7 cellular contexts compared by ENCODE assay signal in the genomic region with DNA sequence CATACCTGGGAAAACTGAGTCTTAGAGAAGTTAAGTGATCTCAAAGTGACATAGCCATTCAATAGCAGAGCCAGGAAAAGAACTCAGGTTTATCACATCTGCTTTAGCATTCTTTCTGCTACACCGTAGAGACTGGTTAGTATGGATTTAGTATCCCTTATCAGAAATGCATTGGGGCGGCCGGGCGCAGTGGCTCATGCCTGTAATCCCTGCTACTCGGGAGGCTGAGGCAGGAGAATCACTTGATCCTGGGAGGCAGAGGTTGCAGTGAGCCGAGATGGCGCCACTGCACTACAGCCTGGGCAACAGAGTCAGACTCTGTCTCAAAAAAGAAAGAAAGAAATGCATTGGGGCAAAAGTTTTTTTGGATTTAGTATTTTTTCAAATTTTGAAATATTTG. TPM values are rescaled to one million over a fixed set of nuclear protein-coding genes. Genes with fewer than 3 reads are reported as not detected.
A peak's percentile ranks its signal among the peaks of the same experiment; 100 is the strongest.
DNase-seq lines count a peak whose midpoint lies in the region; ATAC-seq, FAIRE-seq and TF ChIP-seq lines count a peak whose summit lies in the region.
"Not testable (repeated sequence)": the region's sequence is repeated elsewhere in the genome, so short reads cannot be mapped to it uniquely, and the experiment has no call there.
"Had no signal": no experiment of that assay in that cellular context is flagged by ENCODE, and none has a peak within 500 bp of the region (broad histone marks: within the 10 kb centered on the region; RNA-seq: fewer than 3 reads in every experiment).

No MANE protein-coding gene starts in this region.

- intact Hi-C loops in K562 (cut with micrococcal nuclease) = not testable (repeated sequence)

- not testable (repeated sequence) for H3K9me3 Mint-ChIP-seq in CD8-positive, alpha-beta memory T cell; activated CD4-positive, alpha-beta T cell treated with anti-CD3 and anti-CD28 coated beads, Interleukin-2, amount 10 ng/mL, durations not matched to agents 7 days and 5 days

- peak overlapping the region; percentile 58 to 100 (median 97) for H3K4me3 Mint-ChIP-seq in CD8-positive, alpha-beta memory T cell
- H3K4me3 Mint-ChIP-seq in activated CD4-positive, alpha-beta T cell treated with anti-CD3 and anti-CD28 coated beads, Interleukin-2, amount 10 ng/mL, durations not matched to agents 7 days and 5 days = peak overlapping the region; percentile 97

- H3K9me2 ChIP-seq in Loucy (replicated peaks; ENCODE audit: low read depth, low read length) = not testable (repeated sequence)

- H3K36me3 ChIP-seq in CD8-positive, alpha-beta memory T cell (ENCODE audit: insufficient read depth, low read length) = peaks cover 14% of the 10 kb centered on the region
- H3K36me3 ChIP-seq in Loucy (ENCODE audit: insufficient read depth, low read length) = not testable (repeated sequence)
- peaks cover 51% of the 10 kb centered on the region for H3K36me3 ChIP-seq in K562 (ENCODE audit: control insufficient read depth, insufficient read depth, low read length)
- peaks cover 43% of the 10 kb centered on the region for H3K36me3 ChIP-seq in mesodermal cell (ENCODE audit: control insufficient read depth, insufficient read depth, low read length)
- peaks cover 30% of the 10 kb centered on the region for H3K36me3 ChIP-seq in skeletal muscle satellite cell (ENCODE audit: insufficient read depth, low read length)

- not testable (repeated sequence) for H3K27me3 Mint-ChIP-seq in CD8-positive, alpha-beta memory T cell; activated CD4-positive, alpha-beta T cell treated with anti-CD3 and anti-CD28 coated beads, Interleukin-2, amount 10 ng/mL, durations not matched to agents 7 days and 5 days

- TF ChIP-seq CTCF in Loucy (conservative IDR thresholded peaks at IDR 0.05; ENCODE audit: low read length); K562 (IDR thresholded peaks at IDR 0.05 in 2 of 3, conservative IDR thresholded peaks at IDR 0.05 in 1 of 3; ENCODE audit: insufficient read depth in 2 of 3, low read depth in 1 of 3, low read length in 3 of 3): not testable (repeated sequence)

- in situ Hi-C loops in K562 (cut with MboI) = not testable (repeated sequence)

- TF ChIP-seq EP300 in K562 (IDR thresholded peaks at IDR 0.05; ENCODE audit: low read length) = not testable (repeated sequence)

- H3K9me1 ChIP-seq in K562 (ENCODE audit: control insufficient read depth, insufficient read depth, low read length) = not testable (repeated sequence)

- H3K36me3 Mint-ChIP-seq in CD8-positive, alpha-beta memory T cell = peaks cover 3 to 60% (median 14%) of the 10 kb centered on the region in 3 donors
- H3K36me3 Mint-ChIP-seq in activated CD4-positive, alpha-beta T cell treated with anti-CD3 and anti-CD28 coated beads, Interleukin-2, amount 10 ng/mL, durations not matched to agents 7 days and 5 days (ENCODE audit: low read depth) = peaks cover 31% of the 10 kb centered on the region

- not testable (repeated sequence) for H3K27me3 ChIP-seq in CD8-positive, alpha-beta memory T cell (ENCODE audit: insufficient read depth, low read length, poor library complexity, severe bottlenecking); Loucy (ENCODE audit: insufficient read depth, low read length, poor library complexity, severe bottlenecking); K562 (ENCODE audit: control insufficient read depth in 2 of 2, insufficient read depth in 2 of 2, low read length in 2 of 2); skeletal muscle satellite cell (ENCODE audit: control insufficient read depth, insufficient read depth, low read length)

- peaks cover 45 to 71% (median 61%) of the 10 kb centered on the region in 3 donors for H3K4me1 Mint-ChIP-seq in CD8-positive, alpha-beta memory T cell
- peaks cover 50% of the 10 kb centered on the region for H3K4me1 Mint-ChIP-seq in activated CD4-positive, alpha-beta T cell treated with anti-CD3 and anti-CD28 coated beads, Interleukin-2, amount 10 ng/mL, durations not matched to agents 7 days and 5 days

- not testable (repeated sequence) for H3K9me3 ChIP-seq in CD8-positive, alpha-beta memory T cell (ENCODE audit: low read length); Loucy (ENCODE audit: insufficient read depth, low read depth, low read length); K562 (replicated peaks; ENCODE audit: control insufficient read depth, insufficient read depth, low read depth, low read length); mesodermal cell (ENCODE audit: control insufficient read depth, low read length); skeletal muscle satellite cell (replicated peaks; ENCODE audit: low read length)

- not testable (repeated sequence) for H3K4me3 ChIP-seq in CD8-positive, alpha-beta memory T cell (ENCODE audit: low read length); skeletal muscle satellite cell (ENCODE audit: low read length)
- H3K4me3 ChIP-seq in Loucy (ENCODE audit: low read length, poor library complexity, severe bottlenecking) = peak overlapping the region; percentile 99
- peak overlapping the region; percentile 97 for H3K4me3 ChIP-seq in K562
- H3K4me3 ChIP-seq in mesodermal cell (ENCODE audit: extremely low read depth, insufficient read depth, low read length, poor library complexity, severe bottlenecking) = peak overlapping the region; percentile 100

- H4K20me1 ChIP-seq in Loucy (ENCODE audit: insufficient read depth, low read length, poor library complexity, severe bottlenecking) (peaks cover 20% of the 10 kb centered on the region), K562 (replicated peaks; ENCODE audit: control insufficient read depth, insufficient read depth, low read length) (peaks cover 10% of the 10 kb centered on the region; the same call in 1 of the 2 replicates)

- not testable (repeated sequence) for TF ChIP-seq POLR2A in K562 (conservative IDR thresholded peaks at IDR 0.05)

- H3K4me2 ChIP-seq in Loucy (ENCODE audit: low read depth, low read length, poor library complexity, severe bottlenecking) (peak overlapping the region; percentile 87), K562 (ENCODE audit: insufficient read depth, low read length) (peak overlapping the region; percentile 91), skeletal muscle satellite cell (ENCODE audit: low read length) (peak overlapping the region; percentile 99)

- TF ChIP-seq RAD21 in K562 (CRISPR knock-in tag; conservative IDR thresholded peaks at IDR 0.05 in 1 of 2, IDR thresholded peaks at IDR 0.05 in 1 of 2) = not testable (repeated sequence)

- H3F3A ChIP-seq in Loucy (ENCODE audit: low read depth) = not testable (repeated sequence)

- peak overlapping the region in 7 of 8 donors; percentile 71 to 100 (median 100) for H3K27ac Mint-ChIP-seq in CD8-positive, alpha-beta memory T cell
- not testable (repeated sequence) for H3K27ac Mint-ChIP-seq in activated CD4-positive, alpha-beta T cell treated with anti-CD3 and anti-CD28 coated beads, Interleukin-2, amount 10 ng/mL, durations not matched to agents 7 days and 5 days

- H3K79me2 ChIP-seq in Loucy (ENCODE audit: insufficient read depth, low read length) (peaks cover 56% of the 10 kb centered on the region), K562 (ENCODE audit: control insufficient read depth, insufficient read depth, low read length) (peaks cover 69% of the 10 kb centered on the region)

- WGBS in K562 (ENCODE audit: insufficient coverage, low coverage, missing lambda C conversion rate) = 74% methylated on average over 7 of the region's 7 CpGs
- WGBS in mesodermal cell (ENCODE audit: insufficient coverage in 2 of 2), 2 experiments = 90 to 92% methylated on average over 6 to 7 of the region's 7 CpGs

- H3K4me1 ChIP-seq in CD8-positive, alpha-beta memory T cell (ENCODE audit: insufficient read depth, low read length) = peaks cover 24% of the 10 kb centered on the region
- H3K4me1 ChIP-seq in Loucy (ENCODE audit: insufficient read depth, low read length, poor library complexity, severe bottlenecking) (peaks cover 33% of the 10 kb centered on the region), K562 (replicated peaks in 1 of 2; ENCODE audit: control insufficient read depth in 2 of 2, insufficient read depth in 2 of 2, low read length in 2 of 2) (peaks cover 19 to 21% of the 10 kb centered on the region in 2 experiments; a peak in 4 of 5 replicates), skeletal muscle satellite cell (ENCODE audit: control insufficient read depth, insufficient read depth, low read length) (peaks cover 15% of the 10 kb centered on the region)
- not testable (repeated sequence) for H3K4me1 ChIP-seq in mesodermal cell (ENCODE audit: control insufficient read depth, insufficient read depth, low read length, poor library complexity, severe bottlenecking)

- not testable (repeated sequence) for BruUV-seq in K562 (replicated peaks; lab: Mats Ljungman, UMichigan)

- not testable (repeated sequence) for H3K27ac ChIP-seq in CD8-positive, alpha-beta memory T cell (ENCODE audit: low read depth, low read length); mesodermal cell (ENCODE audit: low read depth, low read length, severe bottlenecking)
- H3K27ac ChIP-seq in K562 (ENCODE audit: extremely low read depth, low read depth, low read length) = peak overlapping the region; percentile 99; the same call in 1 of the 3 replicates

- POLR2A ChIA-PET in CD8-positive, alpha-beta memory T cell (lab: Charles Lee) = interaction anchor here (1.7 to 2.0 kb wide), 2 partner anchors 30 to 168 kb away, joined by 7 to 9 read pairs; no protein-coding TSS in a partner anchor
- POLR2A ChIA-PET in activated CD4-positive, alpha-beta T cell treated with anti-CD3 and anti-CD28 coated beads, Interleukin-2, amount 10 ng/mL, durations not matched to agents 7 days and 5 days (lab: Charles Lee) = not testable (repeated sequence)
- POLR2A ChIA-PET in K562 (lab: Yijun Ruan, JAX) = interaction anchor here (0.8 to 1.9 kb wide), 3 partner anchors 8 to 20 kb away, joined by 4 to 6 read pairs (median 5); no protein-coding TSS in a partner anchor

- ATAC-seq in K562 = not testable (repeated sequence)

- not testable (repeated sequence) for DNase-seq in CD8-positive, alpha-beta memory T cell; activated CD4-positive, alpha-beta T cell treated with anti-CD3 and anti-CD28 coated beads, Interleukin-2, amount 10 ng/mL, durations not matched to agents 7 days and 5 days; K562 (ENCODE audit: extremely low read depth in 1 of 4, low spot score in 3 of 4)

- FAIRE-seq in K562 (lab: Jason Lieb, UNC) = not testable (repeated sequence)

- H3K9ac ChIP-seq in Loucy (ENCODE audit: low read depth, low read length, poor library complexity, severe bottlenecking) (peak overlapping the region; percentile 93), K562 (ENCODE audit: insufficient read depth in 1 of 2, low read depth in 2 of 2, low read length in 2 of 2) (peak overlapping the region in 1 of 2 experiments; percentile 94; a peak in 2 of 4 replicates), skeletal muscle satellite cell (ENCODE audit: low read depth, low read length) (peak overlapping the region; percentile 96)

- CTCF ChIA-PET in CD8-positive, alpha-beta memory T cell (lab: Charles Lee) = interaction anchor here (1.8 to 3.5 kb wide), 5 partner anchors 12 to 212 kb away, joined by 4 to 20 read pairs (median 11); a partner anchor contains a TSS
- CTCF ChIA-PET in activated CD4-positive, alpha-beta T cell treated with anti-CD3 and anti-CD28 coated beads, Interleukin-2, amount 10 ng/mL, durations not matched to agents 7 days and 5 days (lab: Charles Lee) = interaction anchor here (0.6 to 2.2 kb wide), 5 partner anchors 13 to 338 kb away, joined by 3 to 14 read pairs (median 4); a partner anchor contains a TSS
- CTCF ChIA-PET in K562 (lab: Yijun Ruan, JAX; ENCODE audit: low intra/inter-chr PET ratio) = not testable (repeated sequence)

- H2AFZ ChIP-seq in Loucy (ENCODE audit: low read length); K562 (ENCODE audit: low read depth, low read length): not testable (repeated sequence)

RNA-seq across cellular contexts. Expression of a gene that starts 1.6 kb away (rescaled TPM):
- 100 to 1,000 TPM; 235 to 237 TPM for total RNA-seq in CD8-positive, alpha-beta memory T cell
- polyA plus RNA-seq in CD8-positive, alpha-beta memory T cell = 218 TPM
- 100 to 1,000 TPM; 125 to 153 TPM for total RNA-seq in activated CD4-positive, alpha-beta T cell treated with anti-CD3 and anti-CD28 coated beads, Interleukin-2, amount 10 ng/mL, durations not matched to agents 7 days and 5 days
- total RNA-seq in K562 (2011; cell fraction: chromatin; rRNA removed; ENCODE audit: low replicate concordance) = 209 and 273 TPM in 2 replicates
- 153 and 159 TPM in 2 replicates for total RNA-seq in K562 (2011; cell fraction: nucleolus; rRNA removed)
- total RNA-seq in K562 (2011; cell fraction: nucleoplasm; rRNA removed) = 172 and 176 TPM in 2 replicates
- total RNA-seq in K562 (2014; rRNA removed) (279 and 309 TPM in 2 replicates), K562 (2014; rRNA removed; fragmentation: Illumina TruSeq; extraction: Trizol) (199 and 209 TPM in 2 replicates), K562 (2015; rRNA removed; fragmentation: Illumina TruSeq; extraction: Trizol) (176 and 185 TPM in 2 replicates), K562 (2021) (236 and 254 TPM in 2 replicates)
- polyA plus RNA-seq in K562 (2011; rRNA removed) (225 and 267 TPM in 2 replicates), K562 (2014; fragmentation: Illumina TruSeq; extraction: Trizol) (225 and 237 TPM in 2 replicates), K562 (2014; fragmentation: Nextera tagmentation; extraction: Ambion mirVana) (100 to 1,000 TPM; 370 to 383 TPM), K562 (2014; rRNA removed) (292 and 304 TPM in 2 replicates)
- 208 and 225 TPM in 2 replicates for polyA plus RNA-seq in K562 (2011; cell fraction: cytosol; rRNA removed)
- polyA plus RNA-seq in K562 (2011; cell fraction: nucleus; rRNA removed) = 238 and 252 TPM in 2 replicates
- polyA plus RNA-seq in K562 (2012) = 146 and 216 TPM in 2 replicates
- polyA minus RNA-seq in K562 (2011; rRNA and poly(A)+ RNA removed) = 144 and 174 TPM in 2 replicates
- polyA minus RNA-seq in K562 (2011; cell fraction: cytosol; rRNA and poly(A)+ RNA removed) = 61.1 and 89.0 TPM in 2 replicates
- polyA minus RNA-seq in K562 (2011; cell fraction: nucleus; rRNA and poly(A)+ RNA removed) = 54.5 and 75.3 TPM in 2 replicates
- 169 TPM for polyA plus RNA-seq in mesodermal cell (2013, experiment 1 of 2)
- polyA plus RNA-seq in mesodermal cell (2013, experiment 2 of 2) = 153 TPM
- 121 and 135 TPM in 2 replicates for total RNA-seq in skeletal muscle satellite cell (2012; rRNA removed)

RNA-seq across cellular contexts. Expression of a gene that starts 2.2 kb away (rescaled TPM):
- total RNA-seq in CD8-positive, alpha-beta memory T cell = 10 to 100 TPM; 13.6 to 14.8 TPM
- polyA plus RNA-seq in CD8-positive, alpha-beta memory T cell = 12.2 TPM
- total RNA-seq in activated CD4-positive, alpha-beta T cell treated with anti-CD3 and anti-CD28 coated beads, Interleukin-2, amount 10 ng/mL, durations not matched to agents 7 days and 5 days = 10 to 100 TPM; 11.3 to 12.7 TPM
- total RNA-seq in K562 (2011; cell fraction: chromatin; rRNA removed; ENCODE audit: low replicate concordance) = 63.3 and 67.6 TPM in 2 replicates
- 36.5 and 39.2 TPM in 2 replicates for total RNA-seq in K562 (2011; cell fraction: nucleolus; rRNA removed)
- 42.6 and 50.4 TPM in 2 replicates for total RNA-seq in K562 (2011; cell fraction: nucleoplasm; rRNA removed)
- total RNA-seq in K562 (2014; rRNA removed) (13.3 and 14.5 TPM in 2 replicates), K562 (2014; rRNA removed; fragmentation: Illumina TruSeq; extraction: Trizol) (8.6 and 8.7 TPM in 2 replicates), K562 (2015; rRNA removed; fragmentation: Illumina TruSeq; extraction: Trizol) (8.2 and 10.0 TPM in 2 replicates), K562 (2021) (14.9 and 15.2 TPM in 2 replicates)
- polyA plus RNA-seq in K562 (2011; rRNA removed) (21.0 and 21.2 TPM in 2 replicates), K562 (2014; fragmentation: Illumina TruSeq; extraction: Trizol) (18.4 and 20.5 TPM in 2 replicates), K562 (2014; fragmentation: Nextera tagmentation; extraction: Ambion mirVana) (1 to 10 TPM; 1.9 to 2.9 TPM), K562 (2014; rRNA removed) (23.8 and 27.5 TPM in 2 replicates)
- polyA plus RNA-seq in K562 (2011; cell fraction: cytosol; rRNA removed) = 28.7 and 34.0 TPM in 2 replicates
- polyA plus RNA-seq in K562 (2011; cell fraction: nucleus; rRNA removed) = 35.7 and 37.1 TPM in 2 replicates
- polyA plus RNA-seq in K562 (2012) = 19.8 and 24.0 TPM in 2 replicates
- polyA minus RNA-seq in K562 (2011; rRNA and poly(A)+ RNA removed) = 15.4 and 17.4 TPM in 2 replicates
- 5.5 and 16.2 TPM in 2 replicates for polyA minus RNA-seq in K562 (2011; cell fraction: cytosol; rRNA and poly(A)+ RNA removed)
- polyA minus RNA-seq in K562 (2011; cell fraction: nucleus; rRNA and poly(A)+ RNA removed) = 10.7 and 13.6 TPM in 2 replicates
- 19.6 TPM for polyA plus RNA-seq in mesodermal cell (2013, experiment 1 of 2)
- 17.5 TPM for polyA plus RNA-seq in mesodermal cell (2013, experiment 2 of 2)
- 4.8 and 5.3 TPM in 2 replicates for total RNA-seq in skeletal muscle satellite cell (2012; rRNA removed)

RNA-seq across cellular contexts. Expression of a gene that starts 30.8 kb away (rescaled TPM):
- total RNA-seq in CD8-positive, alpha-beta memory T cell = 100 to 1,000 TPM; 137 to 139 TPM
- 103 TPM for polyA plus RNA-seq in CD8-positive, alpha-beta memory T cell
- total RNA-seq in activated CD4-positive, alpha-beta T cell treated with anti-CD3 and anti-CD28 coated beads, Interleukin-2, amount 10 ng/mL, durations not matched to agents 7 days and 5 days = 100 to 1,000 TPM; 111 to 124 TPM
- total RNA-seq in K562 (2011; cell fraction: chromatin; rRNA removed; ENCODE audit: low replicate concordance) = 113 and 349 TPM in 2 replicates
- total RNA-seq in K562 (2011; cell fraction: nucleolus; rRNA removed) = 221 and 252 TPM in 2 replicates
- 129 and 148 TPM in 2 replicates for total RNA-seq in K562 (2011; cell fraction: nucleoplasm; rRNA removed)
- total RNA-seq in K562 (2014; rRNA removed) = 92.6 and 135 TPM in 2 replicates
- 43.5 and 50.6 TPM in 2 replicates for total RNA-seq in K562 (2014; rRNA removed; fragmentation: Illumina TruSeq; extraction: Trizol)
- 85.8 and 86.3 TPM in 2 replicates for total RNA-seq in K562 (2015; rRNA removed; fragmentation: Illumina TruSeq; extraction: Trizol)
- total RNA-seq in K562 (2021) = 103 and 108 TPM in 2 replicates
- 72.1 and 81.8 TPM in 2 replicates for polyA plus RNA-seq in K562 (2011; rRNA removed)
- 86.8 and 148 TPM in 2 replicates for polyA plus RNA-seq in K562 (2011; cell fraction: cytosol; rRNA removed)
- 298 and 428 TPM in 2 replicates for polyA plus RNA-seq in K562 (2011; cell fraction: nucleus; rRNA removed)
- polyA plus RNA-seq in K562 (2012) = 79.6 and 101 TPM in 2 replicates
- 88.1 and 93.2 TPM in 2 replicates for polyA plus RNA-seq in K562 (2014; fragmentation: Illumina TruSeq; extraction: Trizol)
- polyA plus RNA-seq in K562 (2014; fragmentation: Nextera tagmentation; extraction: Ambion mirVana) = 10 to 100 TPM; 10.7 to 13.6 TPM
- polyA plus RNA-seq in K562 (2014; rRNA removed) = 69.6 and 109 TPM in 2 replicates
- polyA minus RNA-seq in K562 (2011; rRNA and poly(A)+ RNA removed) = 54.7 and 72.9 TPM in 2 replicates
- polyA minus RNA-seq in K562 (2011; cell fraction: cytosol; rRNA and poly(A)+ RNA removed) = 45.9 and 91.2 TPM in 2 replicates
- polyA minus RNA-seq in K562 (2011; cell fraction: nucleus; rRNA and poly(A)+ RNA removed) = 83.9 and 102 TPM in 2 replicates
- 76.3 TPM for polyA plus RNA-seq in mesodermal cell (2013, experiment 1 of 2)
- polyA plus RNA-seq in mesodermal cell (2013, experiment 2 of 2) = 65.8 TPM
- 149 and 154 TPM in 2 replicates for total RNA-seq in skeletal muscle satellite cell (2012; rRNA removed)

RNA-seq across cellular contexts. Expression of a gene that starts 31.1 kb away (rescaled TPM):
- total RNA-seq in CD8-positive, alpha-beta memory T cell = 10 to 100 TPM; 36.1 to 38.5 TPM
- 60.4 TPM for polyA plus RNA-seq in CD8-positive, alpha-beta memory T cell
- total RNA-seq in activated CD4-positive, alpha-beta T cell treated with anti-CD3 and anti-CD28 coated beads, Interleukin-2, amount 10 ng/mL, durations not matched to agents 7 days and 5 days = 10 to 100 TPM; 29.7 to 33.2 TPM
- total RNA-seq in K562 (2011; cell fraction: chromatin; rRNA removed; ENCODE audit: low replicate concordance) = 168 and 375 TPM in 2 replicates
- 219 and 250 TPM in 2 replicates for total RNA-seq in K562 (2011; cell fraction: nucleolus; rRNA removed)
- 182 and 198 TPM in 2 replicates for total RNA-seq in K562 (2011; cell fraction: nucleoplasm; rRNA removed)
- 18.3 and 26.8 TPM in 2 replicates for total RNA-seq in K562 (2014; rRNA removed)
- 12.6 and 18.8 TPM in 2 replicates for total RNA-seq in K562 (2014; rRNA removed; fragmentation: Illumina TruSeq; extraction: Trizol)
- 19.9 and 21.3 TPM in 2 replicates for total RNA-seq in K562 (2015; rRNA removed; fragmentation: Illumina TruSeq; extraction: Trizol)
- 55.9 and 59.7 TPM in 2 replicates for total RNA-seq in K562 (2021)
- polyA plus RNA-seq in K562 (2011; rRNA removed) = 69.1 and 111 TPM in 2 replicates
- 133 and 146 TPM in 2 replicates for polyA plus RNA-seq in K562 (2011; cell fraction: cytosol; rRNA removed)
- polyA plus RNA-seq in K562 (2011; cell fraction: nucleus; rRNA removed) = 154 and 183 TPM in 2 replicates
- 42.7 and 71.4 TPM in 2 replicates for polyA plus RNA-seq in K562 (2012)
- polyA plus RNA-seq in K562 (2014; fragmentation: Illumina TruSeq; extraction: Trizol) = 65.3 and 66.3 TPM in 2 replicates
- 10 to 100 TPM in 1 of 2 experiments, 1 to 10 TPM in 1; 9.9 to 12.1 TPM for polyA plus RNA-seq in K562 (2014; fragmentation: Nextera tagmentation; extraction: Ambion mirVana)
- polyA plus RNA-seq in K562 (2014; rRNA removed) = 41.1 and 49.5 TPM in 2 replicates
- 80.3 and 82.9 TPM in 2 replicates for polyA minus RNA-seq in K562 (2011; rRNA and poly(A)+ RNA removed)
- polyA minus RNA-seq in K562 (2011; cell fraction: cytosol; rRNA and poly(A)+ RNA removed) = 38.7 and 41.0 TPM in 2 replicates
- 94.4 and 132 TPM in 2 replicates for polyA minus RNA-seq in K562 (2011; cell fraction: nucleus; rRNA and poly(A)+ RNA removed)
- 51.3 TPM for polyA plus RNA-seq in mesodermal cell (2013, experiment 1 of 2)
- 44.1 TPM for polyA plus RNA-seq in mesodermal cell (2013, experiment 2 of 2)
- 14.7 and 19.0 TPM in 2 replicates for total RNA-seq in skeletal muscle satellite cell (2012; rRNA removed)

RNA-seq across cellular contexts. Expression of a gene that starts 39.9 kb away (rescaled TPM):
- 1 to 10 TPM; 3.5 to 3.6 TPM for total RNA-seq in CD8-positive, alpha-beta memory T cell
- polyA plus RNA-seq in CD8-positive, alpha-beta memory T cell = 11.7 TPM
- 1 to 10 TPM; 5.5 to 6.5 TPM for total RNA-seq in activated CD4-positive, alpha-beta T cell treated with anti-CD3 and anti-CD28 coated beads, Interleukin-2, amount 10 ng/mL, durations not matched to agents 7 days and 5 days
- 0.51 TPM in 1 of 2 replicates, not detected in the other for total RNA-seq in K562 (2011; cell fraction: chromatin; rRNA removed; ENCODE audit: low replicate concordance)
- total RNA-seq in K562 (2011; cell fraction: nucleolus; rRNA removed) = 0.26 and 0.67 TPM in 2 replicates
- total RNA-seq in K562 (2011; cell fraction: nucleoplasm; rRNA removed) = 0.22 and 0.46 TPM in 2 replicates
- 0.08 and 0.14 TPM in 2 replicates for total RNA-seq in K562 (2014; rRNA removed)
- total RNA-seq in K562 (2014; rRNA removed; fragmentation: Illumina TruSeq; extraction: Trizol) = not detected in 2 replicates
- not detected in 2 replicates for total RNA-seq in K562 (2015; rRNA removed; fragmentation: Illumina TruSeq; extraction: Trizol)
- 0.18 TPM in 1 of 2 replicates, not detected in the other for total RNA-seq in K562 (2021)
- polyA plus RNA-seq in K562 (2011; rRNA removed) = 0.03 TPM in 1 of 2 replicates, not detected in the other
- polyA plus RNA-seq in K562 (2011; cell fraction: cytosol; rRNA removed) = 0.03 TPM in 1 of 2 replicates, not detected in the other
- 0.06 TPM in 2 replicates for polyA plus RNA-seq in K562 (2011; cell fraction: nucleus; rRNA removed)
- polyA plus RNA-seq in K562 (2012) = 0.42 and 0.73 TPM in 2 replicates
- polyA plus RNA-seq in K562 (2014; fragmentation: Illumina TruSeq; extraction: Trizol) = not detected in 2 replicates
- not detected for polyA plus RNA-seq in K562 (2014; fragmentation: Nextera tagmentation; extraction: Ambion mirVana)
- polyA plus RNA-seq in K562 (2014; rRNA removed) = 0.15 and 0.16 TPM in 2 replicates
- polyA minus RNA-seq in K562 (2011; rRNA and poly(A)+ RNA removed) = not detected in 2 replicates
- not detected in 2 replicates for polyA minus RNA-seq in K562 (2011; cell fraction: cytosol; rRNA and poly(A)+ RNA removed)
- polyA minus RNA-seq in K562 (2011; cell fraction: nucleus; rRNA and poly(A)+ RNA removed) = 0.11 TPM in 1 of 2 replicates, not detected in the other
- not detected for polyA plus RNA-seq in mesodermal cell (2013, experiment 1 of 2)
- polyA plus RNA-seq in mesodermal cell (2013, experiment 2 of 2) = not detected
- under 0.01 TPM in 1 of 2 replicates, not detected in the other for total RNA-seq in skeletal muscle satellite cell (2012; rRNA removed)
- total RNA-seq: H1 had no signal
- polyA plus RNA-seq: H1 had no signal
